22 cellular contexts compared by ENCODE assay signal in genomic region chr3:84141571-84141970, GRCh38.
DNase-seq lines count a peak whose midpoint lies in the region; ATAC-seq, FAIRE-seq and TF ChIP-seq lines count a peak whose summit lies in the region.
"Had no signal": no experiment of that assay in that cellular context is flagged by ENCODE, and none has a peak within 500 bp of the region (broad histone marks: within the 10 kb centered on the region; RNA-seq: fewer than 3 reads in every experiment).

No MANE protein-coding gene starts in this region.

- H3K9ac ChIP-seq in IMR-90 (ENCODE audit: low read depth, low read length) = no peak overlapping the region
- no peak overlapping the region for H3K9ac ChIP-seq in astrocyte (ENCODE audit: low read length)
- H3K9ac ChIP-seq: BLaER1 had no signal

- in situ Hi-C loops in IMR-90 (cut with MboI; ENCODE audit: low sequenced_read_pairs) = no loop called here

- ATAC-seq in IMR-90 (ENCODE audit: low read depth) (no peak), T-cell (replicated peaks in 1 of 4) (no peak)
- no peak for ATAC-seq in stimulated activated effector memory CD8-positive, alpha-beta T cell treated with anti-CD3 and anti-CD28 coated beads, Interleukin-12 subunit alpha, Interleukin-12 subunit beta, amount 100 ng/mL, for 72 hours

- intact Hi-C loops in IMR-90 (cut with micrococcal nuclease) = no loop called here

- no peak overlapping the region for H3K27ac Mint-ChIP-seq in astrocyte (ENCODE audit: unreplicated experiment)
- no peak overlapping the region for H3K27ac Mint-ChIP-seq in T-cell
- H3K27ac Mint-ChIP-seq in stimulated activated effector memory CD8-positive, alpha-beta T cell treated with anti-CD3 and anti-CD28 coated beads, Interleukin-12 subunit alpha, Interleukin-12 subunit beta, amount 100 ng/mL, for 72 hours = no peak overlapping the region
- H3K27ac Mint-ChIP-seq: CD14-positive monocyte; CD4-positive, alpha-beta memory T cell; CD4-positive, CD25-positive, alpha-beta regulatory T cell had no signal

- no peak overlapping the region for H4K8ac ChIP-seq in IMR-90 (ENCODE audit: low read depth in 2 of 2, low read length in 2 of 2)

- H3K56ac ChIP-seq in IMR-90 (ENCODE audit: extremely low read depth, insufficient read depth, low read length) = no peak overlapping the region

- H3K9me1 ChIP-seq in IMR-90 (ENCODE audit: insufficient read depth, low read length) = no peaks in the 10 kb centered on the region

- H3K23ac ChIP-seq in IMR-90 (ENCODE audit: low read depth, low read length) = no peak overlapping the region

- no peaks in the 10 kb centered on the region for H3K4me1 Mint-ChIP-seq in astrocyte (ENCODE audit: low read depth, unreplicated experiment)
- no peaks in the 10 kb centered on the region for H3K4me1 Mint-ChIP-seq in T-cell
- no peaks in the 10 kb centered on the region for H3K4me1 Mint-ChIP-seq in stimulated activated effector memory CD8-positive, alpha-beta T cell treated with anti-CD3 and anti-CD28 coated beads, Interleukin-12 subunit alpha, Interleukin-12 subunit beta, amount 100 ng/mL, for 72 hours
- H3K4me1 Mint-ChIP-seq: CD14-positive monocyte; CD4-positive, alpha-beta memory T cell; CD4-positive, CD25-positive, alpha-beta regulatory T cell had no signal

- H2AFZ ChIP-seq in IMR-90 (replicated peaks; ENCODE audit: low read length, poor library complexity) (no peak overlapping the region), astrocyte (ENCODE audit: low read depth, low read length) (no peak overlapping the region)

- no peak overlapping the region for H3K14ac ChIP-seq in IMR-90 (replicated peaks; ENCODE audit: low read depth, low read length)

- POLR2A ChIA-PET in IMR-90 (lab: Charles Lee; ENCODE audit: unreplicated experiment) = no interaction called here
- POLR2A ChIA-PET in T-cell (lab: Charles Lee) = interaction anchor here in 1 of 2 donors (0.7 kb wide), 1 partner anchor 1157 kb away, joined by 5 read pairs; no protein-coding TSS in a partner anchor

- H3K9me3 ChIP-seq in IMR-90 (ENCODE audit: control insufficient read depth, insufficient read depth, low read length) (no peaks in the 10 kb centered on the region), astrocyte (ENCODE audit: insufficient read depth, low read depth, low read length) (no peaks in the 10 kb centered on the region)
- H3K9me3 ChIP-seq: BE2C, BLaER1, Caco-2 had no signal

- H4K20me1 ChIP-seq in IMR-90 (ENCODE audit: insufficient read depth, low read length) (no peaks in the 10 kb centered on the region), astrocyte (ENCODE audit: insufficient read depth, low read length) (no peaks in the 10 kb centered on the region)
- H4K20me1 ChIP-seq: BLaER1 had no signal

- no CpG with 5 or more reads among the region's 2 CpGs for WGBS in IMR-90 (ENCODE audit: extremely low coverage in 2 of 2, insufficient read length in 1 of 2), 2 experiments

- H3K27me3 Mint-ChIP-seq in astrocyte (ENCODE audit: low read depth, unreplicated experiment) (no peaks in the 10 kb centered on the region), T-cell (no peaks in the 10 kb centered on the region)
- H3K27me3 Mint-ChIP-seq: CD4-positive, alpha-beta memory T cell; CD4-positive, CD25-positive, alpha-beta regulatory T cell had no signal

- H3K36me3 Mint-ChIP-seq in astrocyte (ENCODE audit: low read depth, unreplicated experiment) (no peaks in the 10 kb centered on the region), T-cell (no peaks in the 10 kb centered on the region)
- H3K36me3 Mint-ChIP-seq in stimulated activated effector memory CD8-positive, alpha-beta T cell treated with anti-CD3 and anti-CD28 coated beads, Interleukin-12 subunit alpha, Interleukin-12 subunit beta, amount 100 ng/mL, for 72 hours = no peaks in the 10 kb centered on the region
- H3K36me3 Mint-ChIP-seq: CD14-positive monocyte; CD4-positive, alpha-beta memory T cell; CD4-positive, CD25-positive, alpha-beta regulatory T cell had no signal

- no peaks in the 10 kb centered on the region for H3K79me1 ChIP-seq in IMR-90 (ENCODE audit: low read depth in 1 of 2, low read length in 2 of 2)

- no peak overlapping the region for H3K4me2 ChIP-seq in IMR-90 (ENCODE audit: low read depth, low read length)
- H3K4me2 ChIP-seq in astrocyte (ENCODE audit: low read length) = no peak overlapping the region
- H3K4me2 ChIP-seq: BLaER1 had no signal

- no peak overlapping the region for H3K4me3 Mint-ChIP-seq in astrocyte (ENCODE audit: unreplicated experiment)
- H3K4me3 Mint-ChIP-seq in T-cell = no peak overlapping the region
- H3K4me3 Mint-ChIP-seq in stimulated activated effector memory CD8-positive, alpha-beta T cell treated with anti-CD3 and anti-CD28 coated beads, Interleukin-12 subunit alpha, Interleukin-12 subunit beta, amount 100 ng/mL, for 72 hours = no peak overlapping the region
- H3K4me3 Mint-ChIP-seq: CD14-positive monocyte; CD4-positive, alpha-beta memory T cell; CD4-positive, CD25-positive, alpha-beta regulatory T cell had no signal

- H3K4me1 ChIP-seq in IMR-90 (ENCODE audit: control insufficient read depth, insufficient read depth, low read length) = no peaks in the 10 kb centered on the region
- no peaks in the 10 kb centered on the region for H3K4me1 ChIP-seq in astrocyte (ENCODE audit: insufficient read depth, low read length)
- H3K4me1 ChIP-seq: BE2C, BLaER1, Caco-2 had no signal

- H2BK20ac ChIP-seq in IMR-90 (ENCODE audit: low read depth, low read length) = no peak overlapping the region

- TF ChIP-seq POLR2A in IMR-90 (IDR thresholded peaks at IDR 0.05; ENCODE audit: low read depth, low read length) = no peak

- no peak for FAIRE-seq in astrocyte (lab: Jason Lieb, UNC)
- FAIRE-seq: D721Med, G401.6, GM12891, GM19239 had no signal

- H3K36me3 ChIP-seq in IMR-90 (ENCODE audit: control insufficient read depth, insufficient read depth, low read length) (no peaks in the 10 kb centered on the region), astrocyte (ENCODE audit: insufficient read depth, low read length) (no peaks in the 10 kb centered on the region)
- H3K36me3 ChIP-seq: BE2C, BLaER1 had no signal

- TF ChIP-seq RAD21 in IMR-90 (IDR thresholded peaks at IDR 0.05; ENCODE audit: low read length) = no peak

- no peak overlapping the region for H3K4ac ChIP-seq in IMR-90 (ENCODE audit: low read depth, low read length)

- peak; percentile 41 for DNase-seq in IMR-90
- DNase-seq in astrocyte (ENCODE audit: low read depth) = peak; percentile 53
- DNase-seq in fibroblast of peridontal ligament (ENCODE audit: extremely low read depth) = peak; percentile 25
- no peak for DNase-seq in NCI-H2081 (lab: John Stamatoyannopoulos, UW)
- DNase-seq in T-cell = no peak
- no peak for DNase-seq in stimulated activated effector memory CD8-positive, alpha-beta T cell treated with anti-CD3 and anti-CD28 coated beads, Interleukin-12 subunit alpha, Interleukin-12 subunit beta, amount 100 ng/mL, for 72 hours (ENCODE audit: low spot score in 2 of 2)
- DNase-seq: 8988T; ACHN; BE2C; C1 segment of cervical spinal cord; Caco-2; Calu3; CD4-positive, alpha-beta memory T cell; CD4-positive, CD25-positive, alpha-beta regulatory T cell; DMS79 treated with DMSO at 0.1 percent for 48 hours; GF-D8 had no signal

- H3K4me3 ChIP-seq in IMR-90 (ENCODE audit: insufficient read depth, low read depth, low read length) (no peak overlapping the region), astrocyte (ENCODE audit: insufficient read depth, low read depth, low read length) (no peak overlapping the region)
- H3K4me3 ChIP-seq: BLaER1 had no signal

- no peak overlapping the region for H2BK5ac ChIP-seq in IMR-90 (ENCODE audit: low read depth, low read length, poor library complexity, severe bottlenecking)

- no peak overlapping the region for H3K18ac ChIP-seq in IMR-90 (ENCODE audit: low read depth, low read length)

- no TSS peak for BruUV-seq in IMR-90 (replicated peaks; lab: Mats Ljungman, UMichigan)

- no peaks in the 10 kb centered on the region for H3K79me2 ChIP-seq in astrocyte (ENCODE audit: insufficient read depth, low read length)

- no peak overlapping the region for H2BK120ac ChIP-seq in IMR-90 (ENCODE audit: low read depth, low read length)

- CTCF ChIA-PET in IMR-90 (lab: Yijun Ruan, JAX) (no interaction called here), T-cell (lab: Charles Lee) (no interaction called here)

- no peak overlapping the region for H2AK5ac ChIP-seq in IMR-90 (ENCODE audit: low read depth, low read length)

- H3K27ac ChIP-seq in IMR-90 (ENCODE audit: insufficient read depth, low read length) = no peak overlapping the region
- no peak overlapping the region for H3K27ac ChIP-seq in astrocyte (ENCODE audit: low read depth, low read length)
- H3K27ac ChIP-seq: BLaER1 had no signal

- dilution Hi-C loops in IMR-90 (cut with HindIII; ENCODE audit: low sequenced_read_pairs, unreplicated experiment) = no loop called here

- H2BK15ac ChIP-seq in IMR-90 (ENCODE audit: low read depth, low read length) = no peak overlapping the region

- no peak overlapping the region for H2AK9ac ChIP-seq in IMR-90 (replicated peaks; ENCODE audit: low read depth, low read length, poor library complexity)

- H3K9me3 Mint-ChIP-seq in astrocyte (ENCODE audit: unreplicated experiment) = no peaks in the 10 kb centered on the region
- peaks cover 7 to 12% (median 11%) of the 10 kb centered on the region in 3 donors for H3K9me3 Mint-ChIP-seq in T-cell
- H3K9me3 Mint-ChIP-seq in stimulated activated effector memory CD8-positive, alpha-beta T cell treated with anti-CD3 and anti-CD28 coated beads, Interleukin-12 subunit alpha, Interleukin-12 subunit beta, amount 100 ng/mL, for 72 hours = peaks cover 5% of the 10 kb centered on the region
- H3K9me3 Mint-ChIP-seq: CD14-positive monocyte had no signal

- no peak for TF ChIP-seq CTCF in IMR-90 (conservative IDR thresholded peaks at IDR 0.05; ENCODE audit: low read depth, low read length)
- no peak for TF ChIP-seq CTCF in astrocyte (IDR thresholded peaks at IDR 0.05; ENCODE audit: insufficient read depth, low read depth, low read length)

- H4K5ac ChIP-seq in IMR-90 (ENCODE audit: low read depth, low read length) = no peak overlapping the region

- no peak overlapping the region for H4K91ac ChIP-seq in IMR-90 (ENCODE audit: insufficient read depth, low read depth, low read length)

- no peaks in the 10 kb centered on the region for H3K27me3 ChIP-seq in IMR-90 (ENCODE audit: control insufficient read depth, insufficient read depth, low read length)
- no peaks in the 10 kb centered on the region for H3K27me3 ChIP-seq in astrocyte (ENCODE audit: insufficient read depth, low read length)
- H3K27me3 ChIP-seq: BE2C, BLaER1 had no signal

TF ChIP-seq in IMR-90, 13 proteins besides CTCF, POLR2A, EP300 and RAD21 (continues in another document):
- TF ChIP-seq RFX5 (IDR thresholded peaks at IDR 0.05; ENCODE audit: low read depth, low read length) = no peak
- no peak for TF ChIP-seq USF2 (IDR thresholded peaks at IDR 0.05; ENCODE audit: low read depth, low read length)
- TF ChIP-seq MAZ (IDR thresholded peaks at IDR 0.05; ENCODE audit: borderline replicate concordance, low read depth, low read length) = no peak
- no peak for TF ChIP-seq NFE2L2 (IDR thresholded peaks at IDR 0.05; ENCODE audit: low read depth, low read length)

Comparison
In these comparisons a context has a peak if more than half of its experiments do, and no peak if none do; other contexts are left out.
1. DNase-seq: peak in IMR-90 (single experiment), astrocyte (single experiment) and fibroblast of peridontal ligament (single experiment); none in NCI-H2081 (0 of 2), T-cell (0 of 34) and stimulated activated effector memory CD8-positive, alpha-beta T cell treated with anti-CD3 and anti-CD28 coated beads, Interleukin-12 subunit alpha, Interleukin-12 subunit beta, amount 100 ng/mL, for 72 hours (0 of 2).